In the genomic region with DNA sequence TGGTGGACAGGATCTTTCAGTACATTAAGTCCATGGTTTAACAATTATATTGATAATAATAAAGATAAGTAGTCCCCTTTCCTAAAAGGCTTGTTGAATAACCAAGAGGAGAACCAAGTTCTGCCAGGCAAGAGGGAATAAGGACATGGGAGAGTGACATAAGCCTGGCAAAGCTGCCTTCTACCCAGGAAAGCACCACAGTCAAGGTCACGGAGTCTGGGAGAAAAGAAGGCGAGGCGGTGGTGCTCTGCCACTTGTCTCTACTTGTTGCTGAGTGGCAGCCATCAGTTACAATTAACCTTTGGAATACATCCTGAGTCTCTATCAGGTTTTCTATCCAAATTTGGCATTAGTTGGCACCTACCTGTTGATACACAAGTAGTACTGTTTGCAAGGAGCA, we compare ENCODE assay signal across 27 cellular contexts.
"Had no signal": no experiment of that assay in that cellular context is flagged by ENCODE, and none has a peak within 500 bp of the region (broad histone marks: within the 10 kb centered on the region; RNA-seq: fewer than 3 reads in every experiment).

No MANE protein-coding gene starts in this region.

- H3K4me3 ChIP-seq: ascending aorta, coronary artery, dorsolateral prefrontal cortex, esophagus muscularis mucosa, gastrocnemius medialis had no signal

- H3K9me3 ChIP-seq: ascending aorta, esophagus muscularis mucosa, gastrocnemius medialis had no signal

- H3K4me1 ChIP-seq: ascending aorta, esophagus muscularis mucosa, foreskin keratinocyte, gastrocnemius medialis had no signal

- H3K27me3 ChIP-seq: ascending aorta, brain microvascular endothelial cell, esophagus muscularis mucosa, gastrocnemius medialis had no signal

- ATAC-seq: activated CD4-positive, alpha-beta T cell treated with anti-CD3 and anti-CD28 coated beads for 36 hours; activated CD8-positive, alpha-beta memory T cell treated with anti-CD3 and anti-CD28 coated beads, Interleukin-2, amount 10 ng/mL, durations not matched to agents 7 days and 5 days; activated CD8-positive, alpha-beta T cell treated with anti-CD3 and anti-CD28 coated beads, Interleukin-2, amount 10 ng/mL, durations not matched to agents 7 days and 5 days; activated naive CD4-positive, alpha-beta T cell treated with anti-CD3 and anti-CD28 coated beads, Interleukin-2, amount 50 U/mL, for 72 hours; foreskin keratinocyte; gastrocnemius medialis had no signal

- DNase-seq: activated CD4-positive, alpha-beta memory T cell treated with anti-CD3 and anti-CD28 coated beads for 36 hours; activated CD4-positive, alpha-beta T cell treated with anti-CD3 and anti-CD28 coated beads for 36 hours; activated CD4-positive, alpha-beta T cell treated with anti-CD3 and anti-CD28 coated beads, Interleukin-2, amount 10 ng/mL, durations not matched to agents 24 days and 14 days; activated CD4-positive, CD25-positive, alpha-beta regulatory T cell; activated CD4-positive, CD25-positive, alpha-beta regulatory T cell treated with anti-CD3 and anti-CD28 coated beads, Interleukin-2, amount 50 U/mL, for 72 hours; activated CD8-positive, alpha-beta memory T cell treated with anti-CD3 and anti-CD28 coated beads, Interleukin-2, amount 10 ng/mL, durations not matched to agents 7 days and 5 days; activated CD8-positive, alpha-beta memory T cell treated with anti-CD3 and anti-CD28 coated beads, Interleukin-2, amount 50 U/mL, for 4 hours; activated CD8-positive, alpha-beta T cell treated with anti-CD3 and anti-CD28 coated beads, Interleukin-2, amount 10 ng/mL, durations not matched to agents 7 days and 5 days; activated effector memory CD4-positive, alpha-beta T cell treated with anti-CD3 and anti-CD28 coated beads, Interleukin-2, amount 50 U/mL, for 16 hours; activated naive CD4-positive, alpha-beta T cell; activated naive CD4-positive, alpha-beta T cell treated with anti-CD3 and anti-CD28 coated beads, Interleukin-2, amount 10 ng/mL, durations not matched to agents 7 days and 5 days; activated naive CD8-positive, alpha-beta T cell treated with anti-CD3 and anti-CD28 coated beads, Interleukin-2, amount 10 ng/mL, durations not matched to agents 7 days and 5 days; activated T-cell treated with anti-CD3 and anti-CD28 coated beads, Interleukin-2, amount 50 U/mL, for 1 hour; activated T-cell treated with anti-CD3 and anti-CD28 coated beads, Interleukin-2, amount 50 U/mL, for 48 hours; brain microvascular endothelial cell; dorsolateral prefrontal cortex; effector memory CD4-positive, alpha-beta T cell; endodermal cell; erythroblast; foreskin keratinocyte; gastrocnemius medialis; glutamatergic neuron; T-helper 2 cell had no signal

- H3K36me3 ChIP-seq: ascending aorta, brain microvascular endothelial cell, esophagus muscularis mucosa, gastrocnemius medialis had no signal

- H3K27ac ChIP-seq: ascending aorta, brain microvascular endothelial cell, coronary artery, dorsolateral prefrontal cortex, esophagus muscularis mucosa, foreskin keratinocyte, gastrocnemius medialis had no signal
